ENCODE assay signal across 14 cellular contexts in genomic region chrX:16603822-16604221, GRCh38. TPM values are rescaled to one million over a fixed set of nuclear protein-coding genes. Genes with fewer than 3 reads are reported as not detected.
DNase-seq lines count a peak whose midpoint lies in the region; ATAC-seq, FAIRE-seq and TF ChIP-seq lines count a peak whose summit lies in the region.
"Had no signal": no experiment of that assay in that cellular context is flagged by ENCODE, and none has a peak within 500 bp of the region (broad histone marks: within the 10 kb centered on the region; RNA-seq: fewer than 3 reads in every experiment).

No MANE protein-coding gene starts in this region.

- peak overlapping the region; percentile 68 for H3K27ac ChIP-seq in SJCRH30
- H3K27ac ChIP-seq: A549, neutrophil, VCaP had no signal

- TF ChIP-seq CTCF in osteocyte (IDR thresholded peaks at IDR 0.05): no peak

- H3K4me1 Mint-ChIP-seq in activated CD4-positive, alpha-beta T cell treated with anti-CD3 and anti-CD28 coated beads, Interleukin-2, amount 10 ng/mL, durations not matched to agents 24 days and 14 days: peaks cover 14% of the 10 kb centered on the region
- H3K4me1 Mint-ChIP-seq in osteocyte (ENCODE audit: unreplicated experiment): peaks cover 22% of the 10 kb centered on the region

- no peaks in the 10 kb centered on the region for H3K36me3 Mint-ChIP-seq in activated CD4-positive, alpha-beta T cell treated with anti-CD3 and anti-CD28 coated beads, Interleukin-2, amount 10 ng/mL, durations not matched to agents 24 days and 14 days (ENCODE audit: low read depth)
- peaks cover 25% of the 10 kb centered on the region for H3K36me3 Mint-ChIP-seq in osteocyte (ENCODE audit: unreplicated experiment)

- FAIRE-seq in frontal cortex (lab: Jason Lieb, UNC): no peak
- FAIRE-seq: A549 had no signal

- no peaks in the 10 kb centered on the region; the same call in 1 of the 2 replicates for H3K9me3 ChIP-seq in SJCRH30 (replicated peaks)
- H3K9me3 ChIP-seq: A549, neutrophil had no signal

- no peaks in the 10 kb centered on the region for H3K9me3 Mint-ChIP-seq in activated CD4-positive, alpha-beta T cell treated with anti-CD3 and anti-CD28 coated beads, Interleukin-2, amount 10 ng/mL, durations not matched to agents 24 days and 14 days
- no peaks in the 10 kb centered on the region for H3K9me3 Mint-ChIP-seq in osteocyte (ENCODE audit: unreplicated experiment)

- H3K4me3 ChIP-seq in SJCRH30: no peak overlapping the region
- H3K4me3 ChIP-seq: A549 had no signal

- H3K27me3 ChIP-seq in SJCRH30: no peaks in the 10 kb centered on the region
- H3K27me3 ChIP-seq: neutrophil had no signal

- H3K4me3 Mint-ChIP-seq in activated CD4-positive, alpha-beta T cell treated with anti-CD3 and anti-CD28 coated beads, Interleukin-2, amount 10 ng/mL, durations not matched to agents 24 days and 14 days: peak overlapping the region; percentile 36
- no peak overlapping the region for H3K4me3 Mint-ChIP-seq in osteocyte (ENCODE audit: unreplicated experiment)

- H3K27ac Mint-ChIP-seq in activated CD4-positive, alpha-beta T cell treated with anti-CD3 and anti-CD28 coated beads, Interleukin-2, amount 10 ng/mL, durations not matched to agents 24 days and 14 days: peak overlapping the region; percentile 71
- peak overlapping the region; percentile 60 for H3K27ac Mint-ChIP-seq in osteocyte (ENCODE audit: unreplicated experiment)

- peak; percentile 57 for DNase-seq in activated CD4-positive, alpha-beta T cell treated with anti-CD3 and anti-CD28 coated beads, Interleukin-2, amount 10 ng/mL, durations not matched to agents 24 days and 14 days
- DNase-seq in activated CD4-positive, alpha-beta T cell treated with anti-CD3 and anti-CD28 coated beads, Interleukin-2, amount 50 U/mL, for 48 hours: no peak
- no peak for DNase-seq in SJCRH30
- peak; percentile 29 to 65 for DNase-seq in dermis microvascular lymphatic vessel endothelial cell (ENCODE audit: low read depth in 2 of 2)
- no peak for DNase-seq in osteocyte (ENCODE audit: extremely low spot score, unreplicated experiment)
- no peak for DNase-seq in frontal cortex (ENCODE audit: low spot score in 2 of 2)
- no peak for DNase-seq in NCI-H146 treated with DMSO at 0.1 percent for 48 hours (lab: John Stamatoyannopoulos, UW; ENCODE audit: unreplicated experiment)
- DNase-seq: NCI-H345; stimulated activated CD4-positive, alpha-beta T cell treated with anti-CD3 and anti-CD28 coated beads, Interleukin-2, amount 100 ng/mL, for 24 hours; stimulated activated naive CD4-positive, alpha-beta T cell treated with Interleukin-2 at 50 U/mL for 16 hours had no signal

- H3K27me3 Mint-ChIP-seq in activated CD4-positive, alpha-beta T cell treated with anti-CD3 and anti-CD28 coated beads, Interleukin-2, amount 10 ng/mL, durations not matched to agents 24 days and 14 days: no peaks in the 10 kb centered on the region
- no peaks in the 10 kb centered on the region for H3K27me3 Mint-ChIP-seq in osteocyte (ENCODE audit: unreplicated experiment)

- peaks cover 5% of the 10 kb centered on the region; the same call in 1 of the 2 replicates for H3K36me3 ChIP-seq in SJCRH30
- H3K36me3 ChIP-seq: neutrophil had no signal

- intact Hi-C loops in activated CD4-positive, alpha-beta T cell treated with anti-CD3 and anti-CD28 coated beads, Interleukin-2, amount 10 ng/mL, durations not matched to agents 24 days and 14 days (cut with micrococcal nuclease): loop anchor here (5.0 kb wide), 1 partner anchor 122 kb away; no protein-coding TSS in a partner anchor

- H3K4me1 ChIP-seq in SJCRH30: peaks cover 33% of the 10 kb centered on the region
- H3K4me1 ChIP-seq: A549 had no signal

- ATAC-seq in HG03280 (IDR thresholded peaks at IDR 0.05; ENCODE audit: unreplicated experiment): no peak
- ATAC-seq: A549 had no signal

RNA-seq across cellular contexts. Expression of gene S100G, which starts 46.1 kb away (rescaled TPM):
- total RNA-seq in activated CD4-positive, alpha-beta T cell treated with anti-CD3 and anti-CD28 coated beads, Interleukin-2, amount 10 ng/mL, durations not matched to agents 24 days and 14 days: not detected in 2 replicates
- total RNA-seq in SJCRH30 (2014; rRNA removed; shearing (Covaris generic)): not detected in 2 replicates
- total RNA-seq in dermis microvascular lymphatic vessel endothelial cell (not detected in 2 replicates), osteocyte (not detected in 2 replicates), frontal cortex (not detected)

Comparison
In these comparisons a context has a peak if more than half of its experiments do, and no peak if none do; other contexts are left out.
1. DNase-seq: peak in activated CD4-positive, alpha-beta T cell treated with anti-CD3 and anti-CD28 coated beads, Interleukin-2, amount 10 ng/mL, durations not matched to agents 24 days and 14 days (single experiment) and dermis microvascular lymphatic vessel endothelial cell (2 of 2); none in activated CD4-positive, alpha-beta T cell treated with anti-CD3 and anti-CD28 coated beads, Interleukin-2, amount 50 U/mL, for 48 hours (0 of 2), SJCRH30 (0 of 2), osteocyte (single experiment), frontal cortex (0 of 2) and NCI-H146 treated with DMSO at 0.1 percent for 48 hours (single experiment).